In genomic region chr9:88753691-88754367, GRCh38 we compare ENCODE assay signal across 20 cellular contexts.
DNase-seq lines count a peak whose midpoint lies in the region; ATAC-seq, FAIRE-seq and TF ChIP-seq lines count a peak whose summit lies in the region.
"Had no signal": no experiment of that assay in that cellular context is flagged by ENCODE, and none has a peak within 500 bp of the region (broad histone marks: within the 10 kb centered on the region; RNA-seq: fewer than 3 reads in every experiment).

No MANE protein-coding gene starts in this region.

- H3K4me3 ChIP-seq in liver (ENCODE audit: low read depth in 1 of 3, low read length in 3 of 3) (no peak overlapping the region), HepG2 (replicated peaks in 1 of 3; ENCODE audit: insufficient read depth in 1 of 3, low read depth in 2 of 3, low read length in 3 of 3) (no peak overlapping the region), fibroblast of mammary gland (ENCODE audit: control insufficient read depth, low read depth, low read length) (no peak overlapping the region), mucosa of descending colon (no peak overlapping the region)
- H3K4me3 ChIP-seq: coronary artery, gastrocnemius medialis, suprapubic skin had no signal

- TF ChIP-seq RAD21 in liver (IDR thresholded peaks at IDR 0.05) (no peak), HepG2 (CRISPR knock-in tag; IDR thresholded peaks at IDR 0.05) (no peak)

- intact Hi-C loops in HepG2 (cut with micrococcal nuclease; ENCODE audit: unreplicated experiment) (no loop called here), mucosa of descending colon (cut with DNase I, micrococcal nuclease) (no loop called here)

- H3K4me1 ChIP-seq in liver (ENCODE audit: control insufficient read depth in 4 of 4, insufficient read depth in 4 of 4, low read length in 3 of 4), result peaks cover 0 to 2% (median 0%) of the 10 kb centered on the region in 4 donors
- H3K4me1 ChIP-seq in HepG2 (ENCODE audit: insufficient read depth, low read length), result no peaks in the 10 kb centered on the region
- H3K4me1 ChIP-seq in mucosa of descending colon (ENCODE audit: low read depth), result no peaks in the 10 kb centered on the region
- H3K4me1 ChIP-seq: gastrocnemius medialis, suprapubic skin had no signal

- ATAC-seq in HepG2, result no peak
- peak; percentile 25 for ATAC-seq in mucosa of descending colon

- H3K4me2 ChIP-seq in HepG2 (ENCODE audit: low read depth, low read length), result no peak overlapping the region

- TF ChIP-seq EP300 in HepG2 (IDR thresholded peaks at IDR 0.05; ENCODE audit: low read depth in 2 of 2, low read length in 2 of 2) (no peak), HepG2 (CRISPR knock-in tag; IDR thresholded peaks at IDR 0.05; ENCODE audit: borderline replicate concordance) (no peak)

- no TSS peak for BruUV-seq in HepG2 (replicated peaks; lab: Mats Ljungman, UMichigan)

- TF ChIP-seq POLR2A in HepG2 (IDR thresholded peaks at IDR 0.05; ENCODE audit: insufficient read depth in 1 of 2, low read depth in 2 of 2, low read length in 2 of 2), result no peak

- POLR2A ChIA-PET in HepG2 (lab: Yijun Ruan, JAX), result no interaction called here

- H4K20me1 ChIP-seq in HepG2 (ENCODE audit: insufficient read depth, low read length), result no peaks in the 10 kb centered on the region

- H3K79me2 ChIP-seq in HepG2 (ENCODE audit: insufficient read depth, low read length), result no peaks in the 10 kb centered on the region

- H3K27ac ChIP-seq in liver (ENCODE audit: low read depth in 1 of 2, low read length in 2 of 2) (peak overlapping the region in 1 of 2 donors; percentile 37), HepG2 (ENCODE audit: extremely low read length, insufficient read depth, low read length) (no peak overlapping the region)
- H3K27ac ChIP-seq: coronary artery, gastrocnemius medialis, suprapubic skin had no signal

- H2AFZ ChIP-seq in HepG2 (ENCODE audit: low read length), result no peak overlapping the region

- H3K9ac ChIP-seq in liver (ENCODE audit: low read depth in 1 of 2, low read length in 2 of 2) (no peak overlapping the region), HepG2 (ENCODE audit: insufficient read depth, low read depth, low read length) (no peak overlapping the region)

- H3K27me3 ChIP-seq in liver (ENCODE audit: control insufficient read depth in 4 of 4, insufficient read depth in 4 of 4, low read length in 3 of 4), result peaks cover 0 to 3% (median 0%) of the 10 kb centered on the region in 4 donors
- H3K27me3 ChIP-seq in HepG2 (ENCODE audit: control insufficient read depth in 1 of 2, insufficient read depth in 2 of 2, low read length in 2 of 2), result peaks cover 3 to 4% of the 10 kb centered on the region in 2 experiments; a peak in 2 of 5 replicates
- H3K27me3 ChIP-seq: gastrocnemius medialis, suprapubic skin had no signal

- H3K36me3 ChIP-seq in liver (ENCODE audit: control insufficient read depth in 4 of 4, insufficient read depth in 3 of 4, low read depth in 1 of 4, low read length in 3 of 4) (no peaks in the 10 kb centered on the region), HepG2 (replicated peaks in 1 of 2; ENCODE audit: control insufficient read depth in 1 of 2, insufficient read depth in 2 of 2, low read length in 2 of 2) (no peaks in the 10 kb centered on the region), mucosa of descending colon (ENCODE audit: low read depth) (no peaks in the 10 kb centered on the region)
- H3K36me3 ChIP-seq: gastrocnemius medialis, suprapubic skin had no signal

- no peaks in the 10 kb centered on the region for H3K9me3 ChIP-seq in liver (ENCODE audit: control insufficient read depth in 4 of 4, low read length in 3 of 4)
- H3K9me3 ChIP-seq in HepG2 (ENCODE audit: low read length), result no peaks in the 10 kb centered on the region
- no peaks in the 10 kb centered on the region for H3K9me3 ChIP-seq in mucosa of descending colon
- H3K9me3 ChIP-seq: gastrocnemius medialis, suprapubic skin had no signal

- WGBS in liver, result 63% methylated on average over 7 of the region's 7 CpGs
- 55% methylated on average over 7 of the region's 7 CpGs for WGBS in HepG2 (ENCODE audit: low lambda C conversion rate)

- no peak for FAIRE-seq in HepG2 (lab: Jason Lieb, UNC)

- in situ Hi-C loops in HepG2 (cut with HindIII; ENCODE audit: extremely low pct_ligation_motif_present, low pct_unique_long_range_greater_than_20kb), result no loop called here

- CTCF ChIA-PET in HepG2 (lab: Yijun Ruan, JAX; ENCODE audit: low intra/inter-chr PET ratio, low total read pairs), result no interaction called here

- TF ChIP-seq CTCF in liver (IDR thresholded peaks at IDR 0.05; ENCODE audit: low read depth, low read length, missing input control) (no peak), HepG2 (CRISPR knock-in tag; IDR thresholded peaks at IDR 0.05) (no peak), fibroblast of mammary gland (conservative IDR thresholded peaks at IDR 0.05; ENCODE audit: control insufficient read depth, insufficient read depth, low read depth, low read length) (no peak), mucosa of descending colon (IDR thresholded peaks at IDR 0.05) (no peak)

- DNase-seq in HepG2 (ENCODE audit: low spot score), result no peak
- DNase-seq in fibroblast of mammary gland (ENCODE audit: low read depth), result peak; percentile 35
- no peak for DNase-seq in mucosa of descending colon
- no peak for DNase-seq in RKO (ENCODE audit: low spot score)
- no peak for DNase-seq in pons (ENCODE audit: low spot score)
- DNase-seq in activated CD8-positive, alpha-beta memory T cell treated with anti-CD3 and anti-CD28 coated beads, Interleukin-2, amount 50 U/mL, for 4 hours, result no peak
- no peak for DNase-seq in mucosa of gallbladder (ENCODE audit: low spot score)
- DNase-seq: ACHN; activated CD4-positive, alpha-beta T cell treated with anti-CD3 and anti-CD28 coated beads for 48 hours; activated CD8-positive, alpha-beta memory T cell treated with anti-CD3 and anti-CD28 coated beads, Interleukin-2, amount 50 U/mL, for 48 hours; activated effector memory CD4-positive, alpha-beta T cell treated with anti-CD3 and anti-CD28 coated beads, Interleukin-2, amount 50 U/mL, for 16 hours; gastrocnemius medialis; GDM1; kidney glomerular epithelial cell; NCI-H526; occipital lobe; SIG-M5 had no signal

TF ChIP-seq in liver, 16 proteins besides CTCF, POLR2A, EP300 and RAD21:
- TF ChIP-seq RXRA (IDR thresholded peaks at IDR 0.05) (peak; percentile 67 to 68), GABPA (IDR thresholded peaks at IDR 0.05 in 1 of 2, conservative IDR thresholded peaks at IDR 0.05 in 1 of 2) (no peak), NR2F2 (IDR thresholded peaks at IDR 0.05) (peak; percentile 85), REST (IDR thresholded peaks at IDR 0.05) (no peak)
TF ChIP-seq in liver: peak in this region for 2.

TF ChIP-seq in HepG2, 621 proteins besides CTCF, POLR2A, EP300 and RAD21:
- TF ChIP-seq ZNF850 (CRISPR knock-in tag; conservative IDR thresholded peaks at IDR 0.05) (no peak), TIGD3 (CRISPR knock-in tag; IDR thresholded peaks at IDR 0.05; ENCODE audit: borderline replicate concordance) (no peak), SMYD3 (CRISPR knock-in tag; IDR thresholded peaks at IDR 0.05) (no peak), E2F1 (CRISPR knock-in tag; IDR thresholded peaks at IDR 0.05) (no peak)
TF ChIP-seq in HepG2: peak in this region for 0.
